Comparison of ENCODE assay signal across 8 cellular contexts in the genomic region with DNA sequence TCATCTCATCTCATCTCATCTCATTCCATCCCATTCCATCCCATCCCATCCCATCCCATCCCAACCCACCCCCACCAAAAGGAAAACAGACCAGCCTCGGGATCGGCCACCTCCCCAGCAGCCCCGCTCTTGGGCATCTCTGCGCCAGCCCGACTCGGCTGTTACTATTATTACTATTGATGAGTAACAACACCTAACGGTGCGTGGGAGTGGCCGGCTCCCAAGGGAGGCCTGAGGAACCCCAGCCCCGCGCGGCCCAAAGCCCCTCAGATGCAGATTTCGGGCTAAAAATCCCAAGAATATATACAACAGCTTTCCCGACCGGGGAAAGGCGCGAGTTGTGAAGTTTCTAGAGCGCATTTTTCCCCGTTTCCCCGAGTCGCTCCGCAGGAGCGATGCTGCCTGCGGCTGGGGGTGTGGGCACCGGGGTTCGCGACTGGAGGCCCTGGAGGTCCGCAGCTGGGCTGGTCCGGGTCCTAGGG. TPM values are rescaled to one million over a fixed set of nuclear protein-coding genes. Genes with fewer than 3 reads are reported as not detected.
DNase-seq lines count a peak whose midpoint lies in the region; ATAC-seq and TF ChIP-seq lines count a peak whose summit lies in the region.

No MANE protein-coding gene starts in this region.

- peak overlapping the region in 4 of 10 donors; percentile 48 to 91 (median 76) for H3K27ac ChIP-seq in heart right ventricle

- no peaks in the 10 kb centered on the region for H3K27me3 ChIP-seq in heart right ventricle

- H3K4me3 ChIP-seq in heart right ventricle = peak overlapping the region; percentile 60 to 94 (median 72)

- peak; percentile 23 for ATAC-seq in GM21381 (IDR thresholded peaks at IDR 0.05; ENCODE audit: unreplicated experiment)
- ATAC-seq in heart right ventricle = no peak
- ATAC-seq in sciatic nerve = no peak

- H3K9me3 ChIP-seq in heart right ventricle = no peaks in the 10 kb centered on the region

- intact Hi-C loops in heart right ventricle (cut with DNase I) = loop anchor here in 1 of 10 donors (5.0 kb wide), 1 partner anchor 158 kb away; no protein-coding TSS in a partner anchor
- intact Hi-C loops in sciatic nerve (cut with DNase I) = no loop called here

- H3K4me1 ChIP-seq in heart right ventricle = peaks cover 0 to 25% (median 8%) of the 10 kb centered on the region in 9 donors

- no peaks in the 10 kb centered on the region for H3K36me3 ChIP-seq in heart right ventricle

- DNase-seq in ELR (ENCODE audit: low read depth) (peak; percentile 73), HT-29 (ENCODE audit: low spot score) (peak; percentile 23), activated T-cell treated with anti-CD3 and anti-CD28 coated beads for 4 hours (peak; percentile 21), heart right ventricle (peak in 1 of 2 donors; percentile 16), sciatic nerve (ENCODE audit: low spot score) (peak; percentile 62), dedifferentiated amniotic fluid mesenchymal stem cell (ENCODE audit: extremely low spot score) (no peak), retina (no peak)

- no peak for TF ChIP-seq CTCF in heart right ventricle (IDR thresholded peaks at IDR 0.05)

- WGBS in heart right ventricle, 2 donors = 2 to 3% methylated on average over 28 to 29 of the region's 29 CpGs

RNA-seq across cellular contexts. Expression of a gene that starts 0.6 kb away (rescaled TPM):
- total RNA-seq in HT-29 (2014; rRNA removed; shearing (Covaris generic)) = 7.9 and 9.0 TPM in 2 replicates
- total RNA-seq in heart right ventricle (1 to 10 TPM; 2.5 to 4.9 (median 3.8) TPM), sciatic nerve (26.2 TPM)
- 1 to 10 TPM; 1.0 to 2.3 TPM for polyA plus RNA-seq in heart right ventricle

Comparison
In these comparisons a context has a peak if more than half of its experiments do, and no peak if none do; other contexts are left out.
1. DNase-seq: peak in ELR (single experiment), HT-29 (single experiment), activated T-cell treated with anti-CD3 and anti-CD28 coated beads for 4 hours (single experiment) and sciatic nerve (single experiment); none in dedifferentiated amniotic fluid mesenchymal stem cell (single experiment) and retina (single experiment).